Comparison of ENCODE assay signal across 8 cellular contexts in genomic region chr6:27518881-27519795, GRCh38. TPM values are rescaled to one million over a fixed set of nuclear protein-coding genes. Genes with fewer than 3 reads are reported as not detected.
DNase-seq lines count a peak whose midpoint lies in the region; ATAC-seq, FAIRE-seq and TF ChIP-seq lines count a peak whose summit lies in the region.

No MANE protein-coding gene starts in this region.

- no peak overlapping the region for H2AK5ac ChIP-seq in H9 (ENCODE audit: insufficient read length, low read length)

- H4K5ac ChIP-seq in H9 (ENCODE audit: insufficient read length, low read depth, low read length): no peak overlapping the region

- no CpG with 5 or more reads among the region's 42 CpGs for WGBS in H9 (ENCODE audit: extremely low coverage, insufficient read length, low lambda C conversion rate)
- under 1% methylated on average over 42 of the region's 42 CpGs for WGBS in right cardiac atrium
- WGBS in prostate gland: under 1% methylated on average over 42 of the region's 42 CpGs

- peaks cover 16% of the 10 kb centered on the region for H3K27me3 Mint-ChIP-seq in H9 (ENCODE audit: low read depth)

- no peaks in the 10 kb centered on the region for H4K20me1 ChIP-seq in H9 (ENCODE audit: control insufficient read depth, insufficient read depth, insufficient read length)

- peak overlapping the region; percentile 47 for H3K4me2 ChIP-seq in H9 (ENCODE audit: insufficient read depth, insufficient read length, low read length)

- no peaks in the 10 kb centered on the region; a peak in 1 of 7 replicates for H3K36me3 Mint-ChIP-seq in H9 (ENCODE audit: insufficient read depth in 1 of 3, low read depth in 3 of 3)

- H2BK20ac ChIP-seq in H9 (ENCODE audit: low read depth, low read length, poor library complexity, severe bottlenecking): no peak overlapping the region

- H3K79me2 ChIP-seq in H9 (ENCODE audit: insufficient read depth, low read length): no peaks in the 10 kb centered on the region

- peak overlapping the region; percentile 88 for H2AFZ ChIP-seq in H9 (ENCODE audit: low read length)

- H3K9ac ChIP-seq in H9 (ENCODE audit: extremely low read depth, insufficient read length, low read length): peak overlapping the region; percentile 56

- no peaks in the 10 kb centered on the region; a peak in 1 of 5 replicates for H3K9me3 Mint-ChIP-seq in H9

- H3K4me1 ChIP-seq in H9 (ENCODE audit: insufficient read depth, low read length): no peaks in the 10 kb centered on the region
- H3K4me1 ChIP-seq in right cardiac atrium (ENCODE audit: control insufficient read depth, insufficient read depth, low read length): no peaks in the 10 kb centered on the region
- H3K4me1 ChIP-seq in prostate gland (replicated peaks): no peaks in the 10 kb centered on the region

- H3K79me1 ChIP-seq in H9 (ENCODE audit: insufficient read depth, low read depth, low read length, poor library complexity, severe bottlenecking): no peaks in the 10 kb centered on the region

- no peaks in the 10 kb centered on the region for H3K23me2 ChIP-seq in H9 (ENCODE audit: insufficient read length, low read depth, low read length, poor library complexity, severe bottlenecking)

- peak overlapping the region in 2 of 3 experiments; percentile 42 to 80; a peak in 4 of 7 replicates for H3K27ac Mint-ChIP-seq in H9

- H2BK12ac ChIP-seq in H9 (ENCODE audit: insufficient read length, low read depth, low read length): no peak overlapping the region

- no peak overlapping the region for H3K4ac ChIP-seq in H9 (ENCODE audit: low read depth, low read length)

- H2BK5ac ChIP-seq in H9 (ENCODE audit: insufficient read length, low read length): no peak overlapping the region

- H3K9me3 ChIP-seq in H9 (ENCODE audit: control insufficient read depth, low read depth, low read length) (no peaks in the 10 kb centered on the region), right cardiac atrium (ENCODE audit: control insufficient read depth, low read length) (no peaks in the 10 kb centered on the region), prostate gland (no peaks in the 10 kb centered on the region)

- H3K4me3 ChIP-seq in NB4 (ENCODE audit: low read depth, low read length) (peak overlapping the region; percentile 82), right cardiac atrium (ENCODE audit: low read length) (peak overlapping the region; percentile 98), prostate gland (peak overlapping the region; percentile 55 to 78)

- no peak overlapping the region for H3K23ac ChIP-seq in H9 (ENCODE audit: insufficient read length, low read depth, low read length)

- peaks cover 6 to 10% of the 10 kb centered on the region in 2 experiments; a peak in 3 of 4 replicates for H3K4me1 Mint-ChIP-seq in H9

- no peak overlapping the region for H3K18ac ChIP-seq in H9 (ENCODE audit: insufficient read length, low read depth, low read length)

- H3K27me3 ChIP-seq in H9 (ENCODE audit: insufficient read depth, low read length): no peaks in the 10 kb centered on the region
- no peaks in the 10 kb centered on the region for H3K27me3 ChIP-seq in right cardiac atrium (ENCODE audit: control insufficient read depth, insufficient read depth)
- no peaks in the 10 kb centered on the region for H3K27me3 ChIP-seq in prostate gland (replicated peaks; ENCODE audit: insufficient read depth)

- no peak overlapping the region for H3T11ph ChIP-seq in H9 (ENCODE audit: low read length)

- ATAC-seq in right cardiac atrium (peak; percentile 94 to 96), HG02840 (IDR thresholded peaks at IDR 0.05; ENCODE audit: low FRiP score, unreplicated experiment) (no peak)

- TF ChIP-seq POLR2A in NB4 (IDR thresholded peaks at IDR 0.05; ENCODE audit: extremely low read depth, insufficient read length) (peak; percentile 30), prostate gland (IDR thresholded peaks at IDR 0.05) (no peak)

- H3K4me3 Mint-ChIP-seq in H9: peak overlapping the region; percentile 84 to 95

- H4K8ac ChIP-seq in H9 (replicated peaks; ENCODE audit: insufficient read length, low read depth, low read length): no peak overlapping the region

- no peak overlapping the region for H4K91ac ChIP-seq in H9 (ENCODE audit: insufficient read length, low read depth, low read length)

- no peak overlapping the region for H2BK120ac ChIP-seq in H9 (ENCODE audit: low read depth, low read length, poor library complexity, severe bottlenecking)

- H3K27ac ChIP-seq in H9 (ENCODE audit: insufficient read length, low read depth, low read length): no peak overlapping the region
- H3K27ac ChIP-seq in right cardiac atrium (ENCODE audit: low read length): peak overlapping the region; percentile 92
- peak overlapping the region; percentile 85 to 95 for H3K27ac ChIP-seq in prostate gland

- peak; percentile 95 for FAIRE-seq in G401.6 (lab: Jason Lieb, UNC)

- H2BK15ac ChIP-seq in H9 (ENCODE audit: low read depth, low read length): no peak overlapping the region

- no peaks in the 10 kb centered on the region for H3K36me3 ChIP-seq in prostate gland

- DNase-seq in H9 (peak; percentile 71), NB4 (ENCODE audit: low read depth) (peak; percentile 89), SW480 (ENCODE audit: low spot score) (peak; percentile 85), anterior cingulate cortex (lab: John Stamatoyannopoulos, UW) (peak in 54 of 58 donors; percentile 6 to 82 (median 50)), right cardiac atrium (peak; percentile 56 to 80 (median 78)), prostate gland (ENCODE audit: low spot score) (peak; percentile 56)

- peak; percentile 86 for TF ChIP-seq CTCF in H9 (conservative IDR thresholded peaks at IDR 0.05)
- peak; percentile 64 for TF ChIP-seq CTCF in NB4 (IDR thresholded peaks at IDR 0.05; ENCODE audit: low read depth, low read length)
- peak; percentile 39 to 69 (median 55) for TF ChIP-seq CTCF in prostate gland (IDR thresholded peaks at IDR 0.05)

- no peak overlapping the region for H3K56ac ChIP-seq in H9 (ENCODE audit: insufficient read length, low read depth, low read length)

- no peak overlapping the region for H3K14ac ChIP-seq in H9 (ENCODE audit: insufficient read depth, low read length)

- intact Hi-C loops in right cardiac atrium (cut with DNase I): loop anchor here in 3 of 4 donors (2.0 to 10.0 kb wide), 2 partner anchors 234 to 236 kb away; no protein-coding TSS in a partner anchor
- intact Hi-C loops in prostate gland (cut with DNase I): loop anchor here (1.0 to 5.0 kb wide), 4 partner anchors 47 to 384 kb away; partner anchors contain the start of gene ZNF184

RNA-seq across cellular contexts. Expression of gene ZNF184, which starts 46.2 kb away (rescaled TPM):
- total RNA-seq in H9 (2021) (6.3 and 6.5 TPM in 2 replicates), right cardiac atrium (1 to 10 TPM; 3.3 to 5.1 (median 4.5) TPM), prostate gland (1 to 10 TPM; 6.2 to 8.2 TPM)
- 1.9 TPM for polyA plus RNA-seq in right cardiac atrium
